15 cellular contexts compared by ENCODE assay signal in the genomic region with DNA sequence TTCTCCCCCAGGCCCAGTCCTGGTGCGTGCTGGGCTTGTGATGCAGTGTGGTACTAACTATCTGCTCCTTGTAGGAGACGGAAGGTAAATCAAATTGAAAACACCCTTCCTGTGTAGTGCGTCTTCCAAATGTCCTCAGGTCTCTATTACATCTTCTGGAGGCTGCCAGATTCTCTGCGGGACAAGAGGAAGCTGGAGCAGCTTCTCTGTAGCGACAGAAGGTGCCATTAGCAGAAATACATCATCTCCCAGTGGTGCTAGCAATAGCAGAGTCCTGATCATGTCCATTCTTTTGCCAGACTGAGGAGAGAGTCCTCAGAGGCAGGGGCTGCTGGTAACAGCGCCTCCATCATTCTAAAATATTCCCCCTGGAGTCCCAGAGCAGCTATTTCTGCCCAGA.
DNase-seq lines count a peak whose midpoint lies in the region; TF ChIP-seq lines count a peak whose summit lies in the region.
"Had no signal": no experiment of that assay in that cellular context is flagged by ENCODE, and none has a peak within 500 bp of the region (broad histone marks: within the 10 kb centered on the region; RNA-seq: fewer than 3 reads in every experiment).

No MANE protein-coding gene starts in this region.

- DNase-seq in G401 (ENCODE audit: low spot score) (peak; percentile 85), cerebellar nuclear complex (lab: John Stamatoyannopoulos, UW) (peak; percentile 9 to 29), mesenchymal stem cell (no peak), trophoblast cell (no peak), T1000 (lab: John Stamatoyannopoulos, UW) (no peak), GM10248 (ENCODE audit: extremely low spot score) (no peak)
- DNase-seq in effector memory CD4-positive, alpha-beta T cell: no peak
- DNase-seq: 8988T; AML-193; Caco-2; CD8-positive, alpha-beta memory T cell; GOT3 had no signal

- no peak overlapping the region for H4K12ac ChIP-seq in trophoblast cell (ENCODE audit: low read depth, low read length)

- no peak overlapping the region for H4K91ac ChIP-seq in mesenchymal stem cell (ENCODE audit: low read length)
- H4K91ac ChIP-seq in trophoblast cell (ENCODE audit: low read depth, low read length): peak overlapping the region; percentile 81

- no peak overlapping the region for H3K4me2 ChIP-seq in mesenchymal stem cell (ENCODE audit: low read length, poor library complexity, severe bottlenecking)
- no peak overlapping the region for H3K4me2 ChIP-seq in trophoblast cell (ENCODE audit: low read length)
- H3K4me2 ChIP-seq: BLaER1 had no signal

- H3K23ac ChIP-seq in mesenchymal stem cell (ENCODE audit: low read length in 2 of 2) (no peak overlapping the region), trophoblast cell (ENCODE audit: low read length) (no peak overlapping the region)

- H3K4me1 ChIP-seq in mesenchymal stem cell (ENCODE audit: control insufficient read depth, insufficient read depth, low read depth, low read length): peaks cover 2% of the 10 kb centered on the region
- peaks cover 11 to 28% of the 10 kb centered on the region in 2 experiments for H3K4me1 ChIP-seq in trophoblast cell (ENCODE audit: control insufficient read depth in 1 of 2, insufficient read depth in 2 of 2, low read length in 2 of 2)
- H3K4me1 ChIP-seq in effector memory CD4-positive, alpha-beta T cell (ENCODE audit: control insufficient read depth, insufficient read depth, low read length, poor library complexity, severe bottlenecking): no peaks in the 10 kb centered on the region
- H3K4me1 ChIP-seq: BLaER1, HAP-1 had no signal

- H3K4ac ChIP-seq in mesenchymal stem cell (ENCODE audit: low read depth in 1 of 2, low read length in 2 of 2): peak overlapping the region in 1 of 2 experiments; percentile 82
- peak overlapping the region; percentile 29 for H3K4ac ChIP-seq in trophoblast cell (ENCODE audit: low read depth, low read length)

- H2BK120ac ChIP-seq in mesenchymal stem cell (ENCODE audit: low read depth, low read length): peak overlapping the region; percentile 55
- H2BK120ac ChIP-seq in trophoblast cell (ENCODE audit: insufficient read depth, low read length, poor library complexity): peak overlapping the region; percentile 85

- H2BK15ac ChIP-seq in mesenchymal stem cell (ENCODE audit: low read depth, poor library complexity, severe bottlenecking): no peak overlapping the region

- in situ Hi-C loops in G401 (cut with HindIII; ENCODE audit: low sequenced_read_pairs): no loop called here

- H3K9me3 ChIP-seq in mesenchymal stem cell (ENCODE audit: control insufficient read depth, low read length): peaks cover 6% of the 10 kb centered on the region
- H3K9me3 ChIP-seq in trophoblast cell (ENCODE audit: insufficient read depth, low read depth, low read length): no peaks in the 10 kb centered on the region
- H3K9me3 ChIP-seq in effector memory CD4-positive, alpha-beta T cell (ENCODE audit: control insufficient read depth, low read length): no peaks in the 10 kb centered on the region
- H3K9me3 ChIP-seq: BLaER1, Caco-2, HAP-1 had no signal

- H3K4me3 ChIP-seq in mesenchymal stem cell (ENCODE audit: insufficient read depth in 1 of 2, low read depth in 1 of 2, low read length in 2 of 2) (no peak overlapping the region), trophoblast cell (ENCODE audit: low read depth, low read length) (no peak overlapping the region)
- H3K4me3 ChIP-seq in effector memory CD4-positive, alpha-beta T cell (ENCODE audit: insufficient read depth, low read depth, low read length, poor library complexity, severe bottlenecking): no peak overlapping the region
- H3K4me3 ChIP-seq: BLaER1, GM12878, HAP-1 had no signal

- CTCF ChIA-PET in GM10248 (lab: Yijun Ruan, JAX): interaction anchor here (0.6 kb wide), 1 partner anchor 34 kb away, joined by 3 read pairs; no protein-coding TSS in a partner anchor

- H2BK5ac ChIP-seq in mesenchymal stem cell (ENCODE audit: low read depth, low read length, poor library complexity, severe bottlenecking): no peak overlapping the region
- H2BK5ac ChIP-seq in trophoblast cell (ENCODE audit: low read depth, low read length, poor library complexity): no peak overlapping the region

- no peak overlapping the region for H3K27ac ChIP-seq in mesenchymal stem cell (ENCODE audit: low read length, poor library complexity, severe bottlenecking)
- peak overlapping the region; percentile 10 for H3K27ac ChIP-seq in trophoblast cell (ENCODE audit: low read depth, low read length)
- H3K27ac ChIP-seq in effector memory CD4-positive, alpha-beta T cell (ENCODE audit: insufficient read depth, low read length, poor library complexity, severe bottlenecking): no peak overlapping the region
- H3K27ac ChIP-seq: BLaER1 had no signal

- H3K79me2 ChIP-seq in trophoblast cell (ENCODE audit: control insufficient read depth, insufficient read depth, low read length, poor library complexity): peaks cover 5% of the 10 kb centered on the region

- TF ChIP-seq CTCF in GM10248 (IDR thresholded peaks at IDR 0.05; ENCODE audit: control extremely low read depth, extremely low read depth, low read depth, missing control alignments): no peak

- H3K18ac ChIP-seq in mesenchymal stem cell (ENCODE audit: low read depth in 1 of 2, low read length in 2 of 2) (peak overlapping the region; percentile 25 to 94), trophoblast cell (ENCODE audit: low read length) (no peak overlapping the region)

- H3K27me3 ChIP-seq in mesenchymal stem cell (ENCODE audit: control insufficient read depth in 1 of 2, insufficient read depth in 1 of 2, low read length in 2 of 2) (no peaks in the 10 kb centered on the region), trophoblast cell (ENCODE audit: insufficient read depth, low read length) (no peaks in the 10 kb centered on the region)
- H3K27me3 ChIP-seq in effector memory CD4-positive, alpha-beta T cell (replicated peaks; ENCODE audit: control insufficient read depth, insufficient read depth, low read length, poor library complexity, severe bottlenecking): no peaks in the 10 kb centered on the region
- H3K27me3 ChIP-seq: BLaER1 had no signal

- H3K79me1 ChIP-seq in mesenchymal stem cell (replicated peaks; ENCODE audit: low read length, poor library complexity, severe bottlenecking) (no peaks in the 10 kb centered on the region), trophoblast cell (ENCODE audit: low read length) (peaks cover 45% of the 10 kb centered on the region)

- no peak overlapping the region for H4K8ac ChIP-seq in mesenchymal stem cell (ENCODE audit: low read length)
- H4K8ac ChIP-seq in trophoblast cell (ENCODE audit: low read depth, low read length): no peak overlapping the region

- no peak overlapping the region for H3K9ac ChIP-seq in mesenchymal stem cell (ENCODE audit: low read length)
- no peak overlapping the region for H3K9ac ChIP-seq in trophoblast cell (ENCODE audit: low read length)
- H3K9ac ChIP-seq: BLaER1 had no signal

- H3K36me3 ChIP-seq in mesenchymal stem cell (ENCODE audit: control insufficient read depth in 1 of 2, insufficient read depth in 2 of 2, low read depth in 1 of 2, low read length in 2 of 2) (no peaks in the 10 kb centered on the region), trophoblast cell (ENCODE audit: control insufficient read depth in 1 of 2, insufficient read depth in 2 of 2, low read length in 2 of 2) (no peaks in the 10 kb centered on the region)
- no peaks in the 10 kb centered on the region for H3K36me3 ChIP-seq in effector memory CD4-positive, alpha-beta T cell (ENCODE audit: control insufficient read depth, insufficient read depth, low read length)
- H3K36me3 ChIP-seq: BLaER1, HAP-1 had no signal

- H2AK5ac ChIP-seq in mesenchymal stem cell (ENCODE audit: low read length, severe bottlenecking) (no peak overlapping the region), trophoblast cell (ENCODE audit: low read length) (peak overlapping the region; percentile 84)

- WGBS in mesenchymal stem cell: 98% methylated on average over 6 of the region's 6 CpGs
- WGBS in trophoblast cell (ENCODE audit: extremely low coverage, insufficient coverage, insufficient read length): no CpG with 5 or more reads among the region's 6 CpGs

- H2AFZ ChIP-seq in mesenchymal stem cell (ENCODE audit: low read depth, low read length) (peak overlapping the region; percentile 49), trophoblast cell (ENCODE audit: insufficient read depth, low read length, poor library complexity) (no peak overlapping the region)

- POLR2A ChIA-PET in GM10248 (lab: Yijun Ruan, JAX): no interaction called here

- peak overlapping the region in 1 of 2 experiments; percentile 76 for H3K14ac ChIP-seq in mesenchymal stem cell (ENCODE audit: low read length in 2 of 2)
- H3K14ac ChIP-seq in trophoblast cell (ENCODE audit: low read length): peak overlapping the region; percentile 74

- H2BK12ac ChIP-seq in mesenchymal stem cell (ENCODE audit: low read length in 2 of 2) (peak overlapping the region; percentile 69 to 99), trophoblast cell (ENCODE audit: low read length) (peak overlapping the region; percentile 75)

Comparison
In these comparisons a context has a peak if more than half of its experiments do, and no peak if none do; other contexts are left out.
1. DNase-seq: peak in G401 (single experiment) and cerebellar nuclear complex (2 of 2); none in mesenchymal stem cell (single experiment), trophoblast cell (0 of 2), T1000 (single experiment), effector memory CD4-positive, alpha-beta T cell (0 of 3) and GM10248 (single experiment).